Comparison of ENCODE assay signal across 29 cellular contexts in the genomic region with DNA sequence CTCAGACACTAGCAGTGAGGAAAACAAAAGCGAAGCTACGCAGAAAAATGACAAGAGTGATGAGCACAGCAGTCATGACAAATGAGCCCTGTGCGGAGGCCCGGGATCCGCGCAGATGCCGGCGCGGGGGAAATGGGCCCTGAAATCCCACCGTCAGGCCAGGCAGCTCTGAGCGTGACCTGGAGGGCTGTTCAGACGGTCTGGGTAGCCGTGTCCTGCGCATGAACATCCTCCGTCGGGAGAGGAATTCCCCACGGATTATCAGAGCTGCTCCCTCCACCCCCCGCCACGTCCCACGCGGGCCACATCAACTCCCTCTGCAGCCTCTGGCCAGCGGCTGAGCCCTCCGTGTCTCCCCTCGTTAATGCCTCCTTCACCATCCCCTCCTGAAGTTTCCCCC. TPM values are rescaled to one million over a fixed set of nuclear protein-coding genes. Genes with fewer than 3 reads are reported as not detected.
DNase-seq lines count a peak whose midpoint lies in the region; ATAC-seq and TF ChIP-seq lines count a peak whose summit lies in the region.
"Had no signal": no experiment of that assay in that cellular context is flagged by ENCODE, and none has a peak within 500 bp of the region (broad histone marks: within the 10 kb centered on the region; RNA-seq: fewer than 3 reads in every experiment).

No MANE protein-coding gene starts in this region.

- WGBS in tibial nerve, 2 donors, result 35 to 68% methylated on average over 16 to 24 of the region's 24 CpGs

- peak overlapping the region in 4 of 5 experiments; percentile 18 to 92 (median 71) for H3K27ac Mint-ChIP-seq in brain
- H3K27ac Mint-ChIP-seq: activated CD8-positive, alpha-beta memory T cell treated with anti-CD3 and anti-CD28 coated beads, Interleukin-2, amount 10 ng/mL, durations not matched to agents 7 days and 5 days; memory B cell; stimulated activated effector memory CD8-positive, alpha-beta T cell treated with anti-CD3 and anti-CD28 coated beads, Interleukin-12 subunit alpha, Interleukin-12 subunit beta, amount 100 ng/mL, for 72 hours had no signal

- TF ChIP-seq POLR2A in tibial nerve (IDR thresholded peaks at IDR 0.05), result no peak

- peak; percentile 67 for DNase-seq in H7
- DNase-seq in tibial nerve (ENCODE audit: low spot score in 2 of 2), result no peak
- no peak for DNase-seq in activated CD4-positive, CD25-positive, alpha-beta regulatory T cell treated with anti-CD3 and anti-CD28 coated beads, Interleukin-2, amount 50 U/mL, for 72 hours
- DNase-seq in sciatic nerve (ENCODE audit: low spot score), result no peak
- no peak for DNase-seq in NCI-H774 (lab: John Stamatoyannopoulos, UW)
- DNase-seq: activated CD4-positive, alpha-beta T cell treated with anti-CD3 and anti-CD28 coated beads, Interleukin-2, amount 50 U/mL, for 1 hour; activated CD8-positive, alpha-beta memory T cell treated with anti-CD3 and anti-CD28 coated beads, Interleukin-2, amount 10 ng/mL, durations not matched to agents 7 days and 5 days; activated naive CD4-positive, alpha-beta T cell treated with Interleukin-2 at 50 U/mL for 16 hours; activated T-cell treated with anti-CD3 and anti-CD28 coated beads, Interleukin-2, amount 50 U/mL, for 48 hours; adrenal gland; body of pancreas; CD4-positive, alpha-beta memory T cell; EL; GOT3; left cardiac atrium; NCI-H1048; NCI-H187; NCI-H2171 treated with DMSO at 0.1 percent for 48 hours; SHP77 treated with DMSO at 0.1 percent for 48 hours; stimulated activated CD4-positive, alpha-beta T cell treated with anti-CD3 and anti-CD28 coated beads, Interleukin-12 subunit alpha, Interleukin-12 subunit beta, amount 100 ng/mL, for 4 hours; stimulated activated CD4-positive, alpha-beta T cell treated with anti-CD3 and anti-CD28 coated beads, Interleukin-4, amount 100 ng/mL, for 24 hours; WERI-Rb-1 had no signal

- H3K27me3 ChIP-seq in H7 (ENCODE audit: control insufficient read depth, insufficient read depth, low read length), result no peaks in the 10 kb centered on the region
- H3K27me3 ChIP-seq in muscle layer of duodenum (ENCODE audit: low read depth, low read length), result no peaks in the 10 kb centered on the region
- no peaks in the 10 kb centered on the region for H3K27me3 ChIP-seq in tibial nerve
- H3K27me3 ChIP-seq: adrenal gland, body of pancreas, ovary had no signal

- no peaks in the 10 kb centered on the region; the same call in 1 of the 2 replicates for H3K36me3 ChIP-seq in H7 (replicated peaks; ENCODE audit: control insufficient read depth, insufficient read depth, low read length)
- H3K36me3 ChIP-seq in muscle layer of duodenum (ENCODE audit: control insufficient read depth in 1 of 2, insufficient read depth in 2 of 2, low read length in 2 of 2), result no peaks in the 10 kb centered on the region
- H3K36me3 ChIP-seq in tibial nerve, result no peaks in the 10 kb centered on the region
- H3K36me3 ChIP-seq: adrenal gland, ovary had no signal

- peaks cover 47% of the 10 kb centered on the region for H3K4me1 Mint-ChIP-seq in brain
- H3K4me1 Mint-ChIP-seq: memory B cell; stimulated activated effector memory CD8-positive, alpha-beta T cell treated with anti-CD3 and anti-CD28 coated beads, Interleukin-12 subunit alpha, Interleukin-12 subunit beta, amount 100 ng/mL, for 72 hours had no signal

- H3K4me3 ChIP-seq in H7 (ENCODE audit: insufficient read depth, low read depth, low read length), result no peak overlapping the region
- peak overlapping the region in 1 of 2 donors; percentile 41 for H3K4me3 ChIP-seq in muscle layer of duodenum (ENCODE audit: low read depth in 1 of 2, low read length in 2 of 2)
- H3K4me3 ChIP-seq in tibial nerve, result peak overlapping the region in 1 of 4 donors; percentile 1
- H3K4me3 ChIP-seq: adrenal gland, body of pancreas, ovary had no signal

- TF ChIP-seq EP300 in tibial nerve (IDR thresholded peaks at IDR 0.05), result no peak

- peaks cover 0 to 2% (median 0%) of the 10 kb centered on the region in 5 experiments for H3K9me3 Mint-ChIP-seq in brain
- H3K9me3 Mint-ChIP-seq: CD4-positive, alpha-beta memory T cell; memory B cell; stimulated activated effector memory CD8-positive, alpha-beta T cell treated with anti-CD3 and anti-CD28 coated beads, Interleukin-12 subunit alpha, Interleukin-12 subunit beta, amount 100 ng/mL, for 72 hours had no signal

- TF ChIP-seq CTCF in brain (conservative IDR thresholded peaks at IDR 0.05) (no peak), tibial nerve (IDR thresholded peaks at IDR 0.05) (no peak)

- peak overlapping the region; percentile 39 for H3K27ac ChIP-seq in muscle layer of duodenum (ENCODE audit: low read length)
- H3K27ac ChIP-seq in tibial nerve, result peak overlapping the region; percentile 61 to 90 (median 80)
- H3K27ac ChIP-seq: adrenal gland, body of pancreas, epithelial cell of prostate, ovary, WERI-Rb-1 had no signal

- no peaks in the 10 kb centered on the region for H3K9me3 ChIP-seq in muscle layer of duodenum (ENCODE audit: control insufficient read depth in 1 of 2, low read length in 2 of 2)
- H3K9me3 ChIP-seq in tibial nerve, result no peaks in the 10 kb centered on the region
- H3K9me3 ChIP-seq: adrenal gland, body of pancreas, ovary had no signal

- peak overlapping the region in 2 of 5 experiments; percentile 20 to 50 for H3K4me3 Mint-ChIP-seq in brain
- H3K4me3 Mint-ChIP-seq: activated CD8-positive, alpha-beta memory T cell treated with anti-CD3 and anti-CD28 coated beads, Interleukin-2, amount 10 ng/mL, durations not matched to agents 7 days and 5 days; CD4-positive, alpha-beta memory T cell; memory B cell; stimulated activated effector memory CD8-positive, alpha-beta T cell treated with anti-CD3 and anti-CD28 coated beads, Interleukin-12 subunit alpha, Interleukin-12 subunit beta, amount 100 ng/mL, for 72 hours had no signal

- no peaks in the 10 kb centered on the region for H3K27me3 Mint-ChIP-seq in brain
- H3K27me3 Mint-ChIP-seq: CD4-positive, alpha-beta memory T cell had no signal

- intact Hi-C loops in sciatic nerve (cut with DNase I), result no loop called here

- peaks cover 0 to 77% of the 10 kb centered on the region in 2 donors for H3K4me1 ChIP-seq in muscle layer of duodenum (ENCODE audit: control insufficient read depth in 1 of 2, insufficient read depth in 2 of 2, low read length in 2 of 2)
- peaks cover 3 to 92% (median 47%) of the 10 kb centered on the region in 4 donors for H3K4me1 ChIP-seq in tibial nerve

- ATAC-seq in sciatic nerve (no peak), GM21528 (IDR thresholded peaks at IDR 0.05; ENCODE audit: low FRiP score, unreplicated experiment) (no peak)
- ATAC-seq: activated CD8-positive, alpha-beta memory T cell treated with anti-CD3 and anti-CD28 coated beads, Interleukin-2, amount 10 ng/mL, durations not matched to agents 7 days and 5 days; body of pancreas; stimulated activated effector memory CD8-positive, alpha-beta T cell treated with anti-CD3 and anti-CD28 coated beads, Interleukin-12 subunit alpha, Interleukin-12 subunit beta, amount 100 ng/mL, for 72 hours had no signal

- H3K36me3 Mint-ChIP-seq in brain, result peaks cover 13% of the 10 kb centered on the region
- H3K36me3 Mint-ChIP-seq: activated CD8-positive, alpha-beta memory T cell treated with anti-CD3 and anti-CD28 coated beads, Interleukin-2, amount 10 ng/mL, durations not matched to agents 7 days and 5 days; CD4-positive, alpha-beta memory T cell; memory B cell; stimulated activated effector memory CD8-positive, alpha-beta T cell treated with anti-CD3 and anti-CD28 coated beads, Interleukin-12 subunit alpha, Interleukin-12 subunit beta, amount 100 ng/mL, for 72 hours had no signal

RNA-seq across cellular contexts. Expression of a gene that starts 15.2 kb away (rescaled TPM):
- 24.2 and 37.9 TPM in 2 replicates for total RNA-seq in H7 (2014; rRNA removed; shearing (Covaris generic))
- polyA plus RNA-seq in brain (ENCODE audit: insufficient read depth, low read depth, low replicate concordance), result 19.1 TPM
- total RNA-seq in tibial nerve, result 10 to 100 TPM; 26.7 to 30.6 (median 28.7) TPM
- 32.6 TPM for total RNA-seq in sciatic nerve
